In the genomic region with DNA sequence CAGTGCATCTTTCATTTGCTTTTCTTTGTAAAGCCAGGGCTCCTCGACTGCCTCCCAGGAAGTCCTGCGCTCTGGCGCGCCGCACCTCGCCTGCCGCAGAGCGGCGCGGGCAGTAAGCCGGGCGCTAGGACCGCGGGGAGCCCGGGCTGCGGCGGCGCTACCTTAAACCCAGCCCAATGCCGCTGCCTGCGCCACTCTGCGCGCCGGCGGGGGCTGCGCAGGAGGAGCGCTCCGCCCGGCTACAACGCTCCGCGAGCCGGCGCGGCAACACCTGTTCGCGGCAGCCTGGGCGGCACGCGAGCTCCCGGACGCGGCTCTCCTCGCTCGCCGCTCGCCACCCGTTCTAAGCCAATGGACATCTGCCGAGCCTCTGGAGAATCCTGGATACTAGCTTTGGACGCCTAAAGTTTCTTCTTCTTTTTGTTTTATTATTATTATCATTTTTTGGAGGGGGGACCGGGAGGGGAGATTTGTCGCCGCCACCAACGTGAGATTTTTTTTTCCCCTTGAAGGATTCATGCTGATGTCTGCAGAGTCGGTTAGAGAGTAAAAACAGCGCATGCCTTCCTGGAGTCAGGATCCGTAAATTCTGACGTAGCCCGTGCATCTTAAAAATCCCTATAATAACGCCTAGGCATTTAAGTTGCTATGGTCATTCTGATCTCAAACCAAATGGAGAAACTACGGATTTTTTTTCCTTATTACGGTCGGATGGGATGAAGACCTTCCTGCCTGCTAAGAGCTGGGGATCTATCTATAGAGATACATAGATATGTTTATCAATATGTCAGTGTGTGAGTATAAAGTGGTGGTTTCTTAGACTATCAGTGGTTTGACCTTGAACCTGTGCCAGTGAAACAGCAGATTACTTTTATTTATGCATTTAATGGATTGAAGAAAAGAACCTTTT, we compare ENCODE assay signal across 8 cellular contexts. TPM values are rescaled to one million over a fixed set of nuclear protein-coding genes. Genes with fewer than 3 reads are reported as not detected.
DNase-seq lines count a peak whose midpoint lies in the region; ATAC-seq, FAIRE-seq and TF ChIP-seq lines count a peak whose summit lies in the region.

TSS of gene FGF9 (plus strand) at position 191 of the 910 bp plus-strand sequence. CDS start 840 bp downstream, outside the sequence.

- ATAC-seq in GM21526 (IDR thresholded peaks at IDR 0.05; ENCODE audit: low FRiP score, unreplicated experiment) (peak; percentile 73), IMR-90 (ENCODE audit: low read depth) (peak; percentile 68)

- H4K20me1 ChIP-seq in DOHH2 (ENCODE audit: control insufficient read depth, insufficient read depth, low read depth, low read length) (peaks cover 7% of the 10 kb centered on the region), IMR-90 (ENCODE audit: insufficient read depth, low read length) (no peaks in the 10 kb centered on the region)

- WGBS in IMR-90 (ENCODE audit: extremely low coverage in 2 of 2, insufficient read length in 1 of 2), 2 experiments = 0% methylated on average over 11 of the region's 62 CpGs; no CpG with 5 or more reads in 1 of the 2 experiments
- WGBS in testis, 2 donors = 1% methylated on average over 29 to 55 of the region's 62 CpGs

- H3K9me1 ChIP-seq in IMR-90 (ENCODE audit: insufficient read depth, low read length) = no peaks in the 10 kb centered on the region

- no peak within 1 kb of the TSS for H2BK20ac ChIP-seq in IMR-90 (ENCODE audit: low read depth, low read length)

- no peaks in the 10 kb centered on the region for H3K79me2 ChIP-seq in DOHH2 (ENCODE audit: control insufficient read depth, low read length)

- no peak within 1 kb of the TSS for H3K27ac ChIP-seq in DOHH2 (ENCODE audit: low read depth, low read length)
- H3K27ac ChIP-seq in IMR-90 (ENCODE audit: insufficient read depth, low read length) = peak within 1 kb of the TSS; percentile 31
- H3K27ac ChIP-seq in neutrophil = no peak within 1 kb of the TSS
- no peak within 1 kb of the TSS for H3K27ac ChIP-seq in testis

- peak within 1 kb of the TSS; percentile 43 for H4K91ac ChIP-seq in IMR-90 (ENCODE audit: insufficient read depth, low read depth, low read length)

- peak within 1 kb of the TSS in 1 of 2 experiments; percentile 27; a peak in 1 of 4 replicates for H4K8ac ChIP-seq in IMR-90 (ENCODE audit: low read depth in 2 of 2, low read length in 2 of 2)

- H3K36me3 ChIP-seq in DOHH2 (ENCODE audit: control insufficient read depth, low read length) = no peaks in the 10 kb centered on the region
- no peaks in the 10 kb centered on the region for H3K36me3 ChIP-seq in IMR-90 (ENCODE audit: control insufficient read depth, insufficient read depth, low read length)
- no peaks in the 10 kb centered on the region for H3K36me3 ChIP-seq in neutrophil
- H3K36me3 ChIP-seq in testis (ENCODE audit: low read depth, missing control alignments) = no peaks in the 10 kb centered on the region

- H2BK120ac ChIP-seq in IMR-90 (ENCODE audit: low read depth, low read length) = peak within 1 kb of the TSS; percentile 81

- H3K9me2 ChIP-seq in DOHH2 (replicated peaks; ENCODE audit: control insufficient read depth, low read length) = no peaks in the 10 kb centered on the region

- intact Hi-C loops in IMR-90 (cut with micrococcal nuclease) = loop anchor here (2.0 to 10.0 kb wide), 7 partner anchors 34 to 608 kb away; no protein-coding TSS in a partner anchor
- intact Hi-C loops in testis (cut with DNase I; ENCODE audit: low total_unique reads) = no loop called here

- H3K18ac ChIP-seq in IMR-90 (ENCODE audit: low read depth, low read length) = no peak within 1 kb of the TSS

- TF ChIP-seq CTCF in DOHH2 (IDR thresholded peaks at IDR 0.05; ENCODE audit: low read depth, low read length, poor library complexity, severe bottlenecking) (no peak), IMR-90 (conservative IDR thresholded peaks at IDR 0.05; ENCODE audit: low read depth, low read length) (peak; percentile 18; the same call in 1 of the 2 replicates), neutrophil (IDR thresholded peaks at IDR 0.05) (no peak), testis (IDR thresholded peaks at IDR 0.05) (no peak)

- peak within 1 kb of the TSS; percentile 74; the same call in 1 of the 2 replicates for H3K14ac ChIP-seq in IMR-90 (replicated peaks; ENCODE audit: low read depth, low read length)

- POLR2A ChIA-PET in IMR-90 (lab: Charles Lee; ENCODE audit: unreplicated experiment) = no interaction called here

- peak within 1 kb of the TSS; percentile 92 for H2AFZ ChIP-seq in IMR-90 (replicated peaks; ENCODE audit: low read length, poor library complexity)

- no peak within 1 kb of the TSS for H2AK9ac ChIP-seq in IMR-90 (replicated peaks; ENCODE audit: low read depth, low read length, poor library complexity)

- peak within 1 kb of the TSS; percentile 13; the same call in 1 of the 3 replicates for H2BK15ac ChIP-seq in IMR-90 (ENCODE audit: low read depth, low read length)

- H3K4me2 ChIP-seq in DOHH2 (ENCODE audit: low read length) = peak within 1 kb of the TSS; percentile 99
- H3K4me2 ChIP-seq in IMR-90 (ENCODE audit: low read depth, low read length) = peak within 1 kb of the TSS; percentile 90

- no peaks in the 10 kb centered on the region for H3K79me1 ChIP-seq in IMR-90 (ENCODE audit: low read depth in 1 of 2, low read length in 2 of 2)

- peak within 1 kb of the TSS; percentile 74 for H3K4ac ChIP-seq in IMR-90 (ENCODE audit: low read depth, low read length)

- no peak for FAIRE-seq in frontal cortex (lab: Jason Lieb, UNC)

- no peak within 1 kb of the TSS for H2BK5ac ChIP-seq in IMR-90 (ENCODE audit: low read depth, low read length, poor library complexity, severe bottlenecking)

- in situ Hi-C loops in IMR-90 (cut with MboI; ENCODE audit: low sequenced_read_pairs) = no loop called here

- CTCF ChIA-PET in IMR-90 (lab: Yijun Ruan, JAX) = interaction anchor here (1.5 kb wide), 1 partner anchor 214 kb away, joined by 3 read pairs; no protein-coding TSS in a partner anchor

- BruUV-seq in IMR-90 (replicated peaks; lab: Mats Ljungman, UMichigan) = TSS peak; percentile 70

- TF ChIP-seq POLR2A in IMR-90 (IDR thresholded peaks at IDR 0.05; ENCODE audit: low read depth, low read length) = no peak
- TF ChIP-seq POLR2A in testis (IDR thresholded peaks at IDR 0.05) = no peak

- H3K27me3 ChIP-seq in DOHH2 (ENCODE audit: control insufficient read depth, low read length) = peaks cover 83% of the 10 kb centered on the region
- peaks cover 35% of the 10 kb centered on the region for H3K27me3 ChIP-seq in IMR-90 (ENCODE audit: control insufficient read depth, insufficient read depth, low read length)
- peaks cover 100% of the 10 kb centered on the region for H3K27me3 ChIP-seq in neutrophil
- no peaks in the 10 kb centered on the region for H3K27me3 ChIP-seq in testis

- H3K4me1 ChIP-seq in DOHH2 (ENCODE audit: control insufficient read depth, low read length) (peaks cover 57% of the 10 kb centered on the region), IMR-90 (ENCODE audit: control insufficient read depth, insufficient read depth, low read length) (peaks cover 9% of the 10 kb centered on the region), neutrophil (ENCODE audit: control insufficient read depth in 1 of 2, insufficient read depth in 1 of 2, low read depth in 1 of 2, low read length in 1 of 2) (peaks cover 46 to 64% of the 10 kb centered on the region in 2 experiments), testis (peaks cover 19% of the 10 kb centered on the region)

- H3K23ac ChIP-seq in IMR-90 (ENCODE audit: low read depth, low read length) = peak within 1 kb of the TSS; percentile 63

- H3K9ac ChIP-seq in IMR-90 (ENCODE audit: low read depth, low read length) = peak within 1 kb of the TSS; percentile 50

- H2AK5ac ChIP-seq in IMR-90 (ENCODE audit: low read depth, low read length) = no peak within 1 kb of the TSS

- dilution Hi-C loops in IMR-90 (cut with HindIII; ENCODE audit: low sequenced_read_pairs, unreplicated experiment) = no loop called here

- H3K4me3 ChIP-seq in DOHH2 (ENCODE audit: low read length) = peak within 1 kb of the TSS; percentile 79
- H3K4me3 ChIP-seq in IMR-90 (ENCODE audit: insufficient read depth, low read depth, low read length) = peak within 1 kb of the TSS; percentile 61
- peak within 1 kb of the TSS; percentile 53 to 67 for H3K4me3 ChIP-seq in neutrophil (ENCODE audit: low read depth in 1 of 2, low read length in 1 of 2)
- peak within 1 kb of the TSS; percentile 43 to 62 for H3K4me3 ChIP-seq in testis

- H3K56ac ChIP-seq in IMR-90 (ENCODE audit: extremely low read depth, insufficient read depth, low read length) = peak within 1 kb of the TSS; percentile 24; the same call in 1 of the 2 replicates

- no peak within 1 kb of the TSS for H4K5ac ChIP-seq in IMR-90 (ENCODE audit: low read depth, low read length)

- no peak for TF ChIP-seq RAD21 in IMR-90 (IDR thresholded peaks at IDR 0.05; ENCODE audit: low read length)

- no peaks in the 10 kb centered on the region for H3K9me3 ChIP-seq in DOHH2 (ENCODE audit: control insufficient read depth, insufficient read depth, low read length)
- no peaks in the 10 kb centered on the region for H3K9me3 ChIP-seq in IMR-90 (ENCODE audit: control insufficient read depth, insufficient read depth, low read length)
- no peaks in the 10 kb centered on the region for H3K9me3 ChIP-seq in neutrophil
- H3K9me3 ChIP-seq in testis = no peaks in the 10 kb centered on the region

- DNase-seq in IMR-90 = peak; percentile 79
- peak; percentile 54 for DNase-seq in RPMI7951 (ENCODE audit: low read depth)
- DNase-seq in activated gamma-delta T cell (lab: John Stamatoyannopoulos, UW) = peak; percentile 74
- peak; percentile 85 to 86 for DNase-seq in frontal cortex (ENCODE audit: low spot score in 2 of 2)
- peak; percentile 88 for DNase-seq in testis

- H3F3A ChIP-seq in DOHH2 (ENCODE audit: control insufficient read depth, insufficient read depth) = no peaks in the 10 kb centered on the region

TF ChIP-seq in IMR-90, 13 proteins besides CTCF, POLR2A, EP300 and RAD21 (continues in another document):
- TF ChIP-seq FOS (IDR thresholded peaks at IDR 0.05; ENCODE audit: low read depth, low read length) = no peak
- no peak for TF ChIP-seq CEBPB (IDR thresholded peaks at IDR 0.05; ENCODE audit: low read depth, low read length)
- peak; percentile 33 for TF ChIP-seq RCOR1 (IDR thresholded peaks at IDR 0.05; ENCODE audit: insufficient replicate concordance, low read length)
- TF ChIP-seq MAFK (IDR thresholded peaks at IDR 0.05; ENCODE audit: low read depth, low read length) = no peak
- TF ChIP-seq SMC3 (IDR thresholded peaks at IDR 0.05; ENCODE audit: low read depth, low read length) = no peak
- TF ChIP-seq NFE2L2 (IDR thresholded peaks at IDR 0.05; ENCODE audit: low read depth, low read length) = no peak
- TF ChIP-seq BHLHE40 (IDR thresholded peaks at IDR 0.05; ENCODE audit: low read depth, low read length) = peak; percentile 49; the same call in 1 of the 2 replicates

RNA-seq across cellular contexts. Expression of gene FGF9, which starts in this region (rescaled TPM):
- total RNA-seq in IMR-90 (2012; rRNA removed) = under 0.01 TPM in 2 replicates
- polyA plus RNA-seq in IMR-90 (2012; rRNA removed) = 0.03 and 0.05 TPM in 2 replicates
- polyA plus RNA-seq in IMR-90 (2012; cell fraction: cytosol; rRNA removed) = 0.01 TPM in 1 of 2 replicates, not detected in the other
- 0.07 and 0.39 TPM in 2 replicates for polyA plus RNA-seq in IMR-90 (2012; cell fraction: nucleus; rRNA removed; ENCODE audit: low replicate concordance)
- total RNA-seq in RPMI7951 (2014; rRNA removed; shearing (Covaris generic)) = not detected in 2 replicates
- 12.2 TPM for total RNA-seq in frontal cortex
- total RNA-seq in testis = 1 to 10 TPM in 1 of 2 donors, under 1 TPM in 1; 0.79 to 1.5 TPM
- polyA plus RNA-seq in testis (ENCODE audit: insufficient read depth, low read depth, low replicate concordance) = 4.3 TPM

Comparison
In these comparisons a context has a peak if more than half of its experiments do, and no peak if none do; other contexts are left out.
1. Peak in DNase-seq, ATAC-seq, H3K4me3 ChIP-seq, H3K27ac ChIP-seq, H3K9ac ChIP-seq and H3K4me2 ChIP-seq in IMR-90; RNA of the gene not detected or under 1 TPM.
2. Peak in DNase-seq in RPMI7951; RNA of the gene not detected or under 1 TPM.